Comparison of ENCODE assay signal across 9 cellular contexts in the genomic region with DNA sequence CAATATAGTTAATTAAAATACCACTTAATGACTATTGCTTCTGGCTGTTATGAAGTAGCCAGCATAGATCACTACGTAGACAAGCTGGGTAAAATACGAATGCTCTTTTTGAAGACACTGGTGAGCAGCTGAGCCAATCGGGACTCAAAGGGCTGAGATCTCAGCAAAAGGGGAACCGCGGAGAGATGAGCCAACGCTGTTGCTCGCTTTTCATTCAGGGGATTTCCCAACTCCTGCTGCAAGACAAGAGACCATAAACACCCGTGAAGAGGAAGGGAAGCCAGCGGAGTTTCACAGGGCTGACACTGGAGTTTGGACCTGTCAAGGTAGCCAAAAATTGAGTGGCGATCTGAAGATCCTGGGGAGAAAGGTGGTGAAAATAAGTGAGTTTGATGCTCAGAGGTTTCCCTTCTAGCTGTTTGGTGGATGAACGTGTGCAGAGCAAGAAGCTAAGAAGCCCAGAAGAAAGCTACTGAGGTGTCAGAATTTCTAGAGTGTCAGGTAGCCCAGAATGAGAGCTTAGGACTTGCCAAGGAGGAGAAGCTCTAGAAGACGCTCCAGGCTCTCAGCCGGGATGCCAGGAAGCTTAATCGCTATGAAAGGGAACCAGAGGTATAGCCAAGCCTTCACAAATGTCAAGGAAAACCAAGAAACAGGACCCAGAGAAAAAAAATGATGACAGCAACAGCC.
DNase-seq lines count a peak whose midpoint lies in the region; ATAC-seq and TF ChIP-seq lines count a peak whose summit lies in the region.
"Had no signal": no experiment of that assay in that cellular context is flagged by ENCODE, and none has a peak within 500 bp of the region (broad histone marks: within the 10 kb centered on the region; RNA-seq: fewer than 3 reads in every experiment).

No MANE protein-coding gene starts in this region.

- no peak for TF ChIP-seq CTCF in transverse colon (IDR thresholded peaks at IDR 0.05)

- peaks cover 0 to 5% of the 10 kb centered on the region in 2 donors for H3K9me3 ChIP-seq in transverse colon

- TF ChIP-seq EP300 in transverse colon (IDR thresholded peaks at IDR 0.05; ENCODE audit: low read depth), result no peak

- intact Hi-C loops in transverse colon (cut with DNase I; ENCODE audit: low total_unique reads), result no loop called here

- in situ Hi-C loops in transverse colon (cut with MboI; ENCODE audit: low pct_ligation_motif_present in 1 of 4, low pct_unique_long_range_greater_than_20kb in 1 of 4, low sequenced_read_pairs in 3 of 4), result no loop called here

- ATAC-seq in left lobe of liver, result peak; percentile 76
- ATAC-seq in HG03025 (IDR thresholded peaks at IDR 0.05; ENCODE audit: low FRiP score, unreplicated experiment), result no peak

- peak; percentile 3 for DNase-seq in activated CD8-positive, alpha-beta memory T cell treated with anti-CD3 and anti-CD28 coated beads, Interleukin-2, amount 50 U/mL, for 24 hours (ENCODE audit: extremely low read depth)
- no peak for DNase-seq in activated CD8-positive, alpha-beta memory T cell treated with anti-CD3 and anti-CD28 coated beads, Interleukin-2, amount 50 U/mL, for 48 hours
- DNase-seq in activated T-cell treated with anti-CD3 and anti-CD28 coated beads for 48 hours (ENCODE audit: low read depth) (peak; percentile 6), left lobe of liver (ENCODE audit: low spot score) (no peak), transverse colon (peak; percentile 50), NCI-H2107 (lab: John Stamatoyannopoulos, UW) (no peak), glomerular visceral epithelial cell (ENCODE audit: extremely low spot score) (no peak)
- DNase-seq: SJCRH30 had no signal

- no peak overlapping the region for H3K27ac ChIP-seq in transverse colon
- H3K27ac ChIP-seq: SJCRH30 had no signal

- no peaks in the 10 kb centered on the region for H3K36me3 ChIP-seq in transverse colon
- H3K36me3 ChIP-seq: SJCRH30 had no signal

- H3K4me3 ChIP-seq in transverse colon, result no peak overlapping the region
- H3K4me3 ChIP-seq: SJCRH30 had no signal

- 20 to 22% methylated on average over 10 to 14 of the region's 14 CpGs for WGBS in transverse colon (ENCODE audit: low coverage in 1 of 2), 2 donors

- no peak for TF ChIP-seq POLR2A in transverse colon (IDR thresholded peaks at IDR 0.05)

- H3K27me3 ChIP-seq in transverse colon, result peaks cover 36% of the 10 kb centered on the region

- H3K4me1 ChIP-seq in transverse colon, result peaks cover 0 to 7% (median 0%) of the 10 kb centered on the region in 4 donors
- H3K4me1 ChIP-seq: SJCRH30 had no signal

Comparison
In these comparisons a context has a peak if more than half of its experiments do, and no peak if none do; other contexts are left out.
1. DNase-seq: peak in activated CD8-positive, alpha-beta memory T cell treated with anti-CD3 and anti-CD28 coated beads, Interleukin-2, amount 50 U/mL, for 24 hours (single experiment), activated T-cell treated with anti-CD3 and anti-CD28 coated beads for 48 hours (single experiment) and transverse colon (single experiment); none in activated CD8-positive, alpha-beta memory T cell treated with anti-CD3 and anti-CD28 coated beads, Interleukin-2, amount 50 U/mL, for 48 hours (single experiment), left lobe of liver (single experiment), NCI-H2107 (single experiment) and glomerular visceral epithelial cell (single experiment).